ENCODE assay signal across 1 cellular context in genomic region chr5:14760548-14761002, GRCh38.
A peak's percentile ranks its signal among the peaks of the same experiment; 100 is the strongest.
TF ChIP-seq lines count a peak whose summit lies in the region.

No MANE protein-coding gene starts in this region.

TF ChIP-seq in HepG2, 621 proteins besides CTCF, POLR2A, EP300 and RAD21 (continued from another document and continues in another):
- no peak for TF ChIP-seq MAFG (CRISPR knock-in tag; IDR thresholded peaks at IDR 0.05)
- peak; percentile 85; the same call in 1 of the 2 replicates for TF ChIP-seq JUN (CRISPR knock-in tag; IDR thresholded peaks at IDR 0.05)
- TF ChIP-seq MED1 (CRISPR knock-in tag; IDR thresholded peaks at IDR 0.05) = peak; percentile 73
- no peak for TF ChIP-seq SNAI1 (CRISPR knock-in tag; IDR thresholded peaks at IDR 0.05; ENCODE audit: borderline replicate concordance)
- no peak for TF ChIP-seq ZIK1 (CRISPR knock-in tag; IDR thresholded peaks at IDR 0.05; ENCODE audit: borderline replicate concordance, low read depth)
- TF ChIP-seq SMAD3 (CRISPR knock-in tag; IDR thresholded peaks at IDR 0.05) = peak; percentile 63; the same call in 1 of the 2 replicates
- no peak for TF ChIP-seq ZNF850 (CRISPR knock-in tag; conservative IDR thresholded peaks at IDR 0.05)
- TF ChIP-seq FOSL2 (CRISPR knock-in tag; IDR thresholded peaks at IDR 0.05) = no peak; the same call in 1 of the 2 replicates
- no peak for TF ChIP-seq TRAFD1 (CRISPR knock-in tag; IDR thresholded peaks at IDR 0.05; ENCODE audit: borderline replicate concordance)
- no peak for TF ChIP-seq JUNB (CRISPR knock-in tag; IDR thresholded peaks at IDR 0.05; ENCODE audit: borderline replicate concordance)
- TF ChIP-seq SIX1 (CRISPR knock-in tag; IDR thresholded peaks at IDR 0.05; ENCODE audit: borderline replicate concordance) = no peak
- TF ChIP-seq ATF4 (CRISPR knock-in tag; IDR thresholded peaks at IDR 0.05) = no peak
- no peak for TF ChIP-seq DNMT3B (CRISPR knock-in tag; conservative IDR thresholded peaks at IDR 0.05)
- no peak for TF ChIP-seq SP2 (CRISPR knock-in tag; IDR thresholded peaks at IDR 0.05)
- no peak for TF ChIP-seq SMYD3 (CRISPR knock-in tag; IDR thresholded peaks at IDR 0.05)
- no peak for TF ChIP-seq ZNF20 (CRISPR knock-in tag; IDR thresholded peaks at IDR 0.05)
- no peak; the same call in 1 of the 2 replicates for TF ChIP-seq HOMEZ (CRISPR knock-in tag; IDR thresholded peaks at IDR 0.05; ENCODE audit: low read depth)
- no peak for TF ChIP-seq NBN (conservative IDR thresholded peaks at IDR 0.05)
- TF ChIP-seq KLF11 (CRISPR knock-in tag; IDR thresholded peaks at IDR 0.05) = no peak
- no peak for TF ChIP-seq ZNF230 (CRISPR knock-in tag; IDR thresholded peaks at IDR 0.05)
- TF ChIP-seq ZBTB49 (CRISPR knock-in tag; IDR thresholded peaks at IDR 0.05; ENCODE audit: borderline replicate concordance) = no peak
- TF ChIP-seq NAIF1 (CRISPR knock-in tag; IDR thresholded peaks at IDR 0.05; ENCODE audit: borderline replicate concordance) = no peak
- TF ChIP-seq TBL1XR1 (IDR thresholded peaks at IDR 0.05; ENCODE audit: borderline replicate concordance, low read length, partially characterized antibody) = peak; percentile 91
- no peak for TF ChIP-seq NFAT5 (CRISPR knock-in tag; IDR thresholded peaks at IDR 0.05)
- no peak for TF ChIP-seq ZBTB42 (CRISPR knock-in tag; IDR thresholded peaks at IDR 0.05)
- no peak for TF ChIP-seq MAZ (IDR thresholded peaks at IDR 0.05; ENCODE audit: borderline replicate concordance, low read depth, low read length)
- no peak for TF ChIP-seq MAZ (CRISPR knock-in tag; IDR thresholded peaks at IDR 0.05; ENCODE audit: low read depth)
- no peak for TF ChIP-seq GLI4 (CRISPR knock-in tag; IDR thresholded peaks at IDR 0.05; ENCODE audit: borderline replicate concordance)
- 0 out of 2 replicates have a peak, but pooled peaks have one; percentile 34 for TF ChIP-seq ZNF574 (CRISPR knock-in tag; IDR thresholded peaks at IDR 0.05)
- no peak for TF ChIP-seq CSRNP2 (CRISPR knock-in tag; conservative IDR thresholded peaks at IDR 0.05; ENCODE audit: low read depth)
- TF ChIP-seq HDAC2 (CRISPR knock-in tag; IDR thresholded peaks at IDR 0.05) = peak; percentile 68
- TF ChIP-seq ZNF280B (CRISPR knock-in tag; IDR thresholded peaks at IDR 0.05; ENCODE audit: borderline replicate concordance) = no peak
- no peak for TF ChIP-seq ZNF136 (CRISPR knock-in tag; IDR thresholded peaks at IDR 0.05; ENCODE audit: low read depth)
- TF ChIP-seq CENPT (CRISPR knock-in tag; IDR thresholded peaks at IDR 0.05; ENCODE audit: low read depth) = no peak
- peak; percentile 98 for TF ChIP-seq ESRRA (CRISPR knock-in tag; IDR thresholded peaks at IDR 0.05; ENCODE audit: low read depth)
- TF ChIP-seq RBM39 (IDR thresholded peaks at IDR 0.05; ENCODE audit: low read depth, low read length, poor library complexity, severe bottlenecking) = no peak
- TF ChIP-seq ZNF629 (CRISPR knock-in tag; conservative IDR thresholded peaks at IDR 0.05) = no peak
- peak; percentile 62 for TF ChIP-seq BCL6 (CRISPR knock-in tag; IDR thresholded peaks at IDR 0.05)
- no peak for TF ChIP-seq CSRNP1 (CRISPR knock-in tag; IDR thresholded peaks at IDR 0.05)
- TF ChIP-seq KLF12 (CRISPR knock-in tag; IDR thresholded peaks at IDR 0.05; ENCODE audit: borderline replicate concordance) = no peak
